10 cellular contexts compared by ENCODE assay signal in genomic region chr4:168879178-168879577, GRCh38.
DNase-seq lines count a peak whose midpoint lies in the region; ATAC-seq lines count a peak whose summit lies in the region.
"Had no signal": no experiment of that assay in that cellular context is flagged by ENCODE, and none has a peak within 500 bp of the region (broad histone marks: within the 10 kb centered on the region; RNA-seq: fewer than 3 reads in every experiment).

No MANE protein-coding gene starts in this region.

- H2BK120ac ChIP-seq in trophoblast cell (ENCODE audit: insufficient read depth, low read length, poor library complexity) = no peak overlapping the region

- no peak overlapping the region for H3K14ac ChIP-seq in trophoblast cell (ENCODE audit: low read length)

- no peak overlapping the region for H3K27ac ChIP-seq in trophoblast cell (ENCODE audit: low read depth, low read length)

- no peak overlapping the region for H3K18ac ChIP-seq in trophoblast cell (ENCODE audit: low read length)

- H3K4me3 Mint-ChIP-seq in activated T-helper 17 cell treated with anti-CD3 and anti-CD28 coated beads, Interleukin-2, amount 50 U/mL, for 72 hours = peak overlapping the region; percentile 80

- no peak overlapping the region for H3K4me2 ChIP-seq in trophoblast cell (ENCODE audit: low read length)

- no peak overlapping the region for H2AFZ ChIP-seq in trophoblast cell (ENCODE audit: insufficient read depth, low read length, poor library complexity)

- no peak overlapping the region for H4K8ac ChIP-seq in trophoblast cell (ENCODE audit: low read depth, low read length)

- no peak overlapping the region for H3K4me3 ChIP-seq in trophoblast cell (ENCODE audit: low read depth, low read length)

- H3K9me3 ChIP-seq in trophoblast cell (ENCODE audit: insufficient read depth, low read depth, low read length) = peaks cover 1% of the 10 kb centered on the region

- ATAC-seq in GM18498 (IDR thresholded peaks at IDR 0.05; ENCODE audit: unreplicated experiment) (peak; percentile 42), HG02852 (IDR thresholded peaks at IDR 0.05; ENCODE audit: unreplicated experiment) (peak; percentile 40)
- ATAC-seq in activated T-helper 17 cell treated with anti-CD3 and anti-CD28 coated beads, Interleukin-2, amount 50 U/mL, for 72 hours (replicated peaks) = peak; percentile 42
- ATAC-seq in activated CD4-positive, CD25-positive, alpha-beta regulatory T cell treated with anti-CD3 and anti-CD28 coated beads, Interleukin-2, amount 50 U/mL, for 24 hours = no peak

- DNase-seq in trophoblast cell (peak; percentile 20 to 61), NCI-H510A treated with DMSO at 0.1 percent for 48 hours (lab: John Stamatoyannopoulos, UW) (no peak), NCI-H187 treated with DMSO at 0.1 percent for 48 hours (lab: John Stamatoyannopoulos, UW) (no peak), LoVo (ENCODE audit: low spot score) (no peak)
- DNase-seq: DMS53 had no signal

- no peaks in the 10 kb centered on the region for H3K9me3 Mint-ChIP-seq in activated T-helper 17 cell treated with anti-CD3 and anti-CD28 coated beads, Interleukin-2, amount 50 U/mL, for 72 hours

- H4K91ac ChIP-seq in trophoblast cell (ENCODE audit: low read depth, low read length) = no peak overlapping the region

- H3K79me1 ChIP-seq in trophoblast cell (ENCODE audit: low read length) = peaks cover 3% of the 10 kb centered on the region

- no peak overlapping the region for H2BK5ac ChIP-seq in trophoblast cell (ENCODE audit: low read depth, low read length, poor library complexity)

- peaks cover 18 to 27% of the 10 kb centered on the region in 2 experiments for H3K36me3 ChIP-seq in trophoblast cell (ENCODE audit: control insufficient read depth in 1 of 2, insufficient read depth in 2 of 2, low read length in 2 of 2)

- H3K4ac ChIP-seq in trophoblast cell (ENCODE audit: low read depth, low read length) = no peak overlapping the region

- H3K27me3 ChIP-seq in trophoblast cell (ENCODE audit: insufficient read depth, low read length) = no peaks in the 10 kb centered on the region

- no peak overlapping the region for H3K9ac ChIP-seq in trophoblast cell (ENCODE audit: low read length)

- H3K27me3 Mint-ChIP-seq in activated T-helper 17 cell treated with anti-CD3 and anti-CD28 coated beads, Interleukin-2, amount 50 U/mL, for 72 hours = peaks cover 56% of the 10 kb centered on the region

- H3K27ac Mint-ChIP-seq in activated T-helper 17 cell treated with anti-CD3 and anti-CD28 coated beads, Interleukin-2, amount 50 U/mL, for 72 hours = no peak overlapping the region
- H3K27ac Mint-ChIP-seq: IgD-negative memory B cell had no signal

- H3K36me3 Mint-ChIP-seq in activated T-helper 17 cell treated with anti-CD3 and anti-CD28 coated beads, Interleukin-2, amount 50 U/mL, for 72 hours (ENCODE audit: low read depth) = peaks cover 13% of the 10 kb centered on the region
- H3K36me3 Mint-ChIP-seq: IgD-negative memory B cell had no signal

- H3K4me1 Mint-ChIP-seq in activated T-helper 17 cell treated with anti-CD3 and anti-CD28 coated beads, Interleukin-2, amount 50 U/mL, for 72 hours = peaks cover 5% of the 10 kb centered on the region

- H3K79me2 ChIP-seq in trophoblast cell (ENCODE audit: control insufficient read depth, insufficient read depth, low read length, poor library complexity) = peaks cover 7% of the 10 kb centered on the region

- H2BK12ac ChIP-seq in trophoblast cell (ENCODE audit: low read length) = no peak overlapping the region

- H4K12ac ChIP-seq in trophoblast cell (ENCODE audit: low read depth, low read length) = no peak overlapping the region

- H3K4me1 ChIP-seq in trophoblast cell (ENCODE audit: control insufficient read depth in 1 of 2, insufficient read depth in 2 of 2, low read length in 2 of 2) = peaks cover 7 to 17% of the 10 kb centered on the region in 2 experiments

- H2AK5ac ChIP-seq in trophoblast cell (ENCODE audit: low read length) = no peak overlapping the region

- no peak overlapping the region for H3K23ac ChIP-seq in trophoblast cell (ENCODE audit: low read length)

Comparison
In these comparisons a context has a peak if more than half of its experiments do, and no peak if none do; other contexts are left out.
1. ATAC-seq: peak in GM18498 (single experiment), HG02852 (single experiment) and activated T-helper 17 cell treated with anti-CD3 and anti-CD28 coated beads, Interleukin-2, amount 50 U/mL, for 72 hours (single experiment); none in activated CD4-positive, CD25-positive, alpha-beta regulatory T cell treated with anti-CD3 and anti-CD28 coated beads, Interleukin-2, amount 50 U/mL, for 24 hours (0 of 2).
2. DNase-seq: peak in trophoblast cell (2 of 2); none in NCI-H510A treated with DMSO at 0.1 percent for 48 hours (single experiment), NCI-H187 treated with DMSO at 0.1 percent for 48 hours (single experiment) and LoVo (single experiment).